Comparison of ENCODE assay signal across 1 cellular context in genomic region chr6:163416640-163417253, GRCh38.
TF ChIP-seq lines count a peak whose summit lies in the region.

No MANE protein-coding gene starts in this region.

TF ChIP-seq in HepG2, 621 proteins besides CTCF, POLR2A, EP300 and RAD21 (continued from another document and continues in another):
- TF ChIP-seq BCLAF1 (IDR thresholded peaks at IDR 0.05) (no peak), ZNF367 (CRISPR knock-in tag; IDR thresholded peaks at IDR 0.05; ENCODE audit: borderline replicate concordance) (no peak), ZNF800 (CRISPR knock-in tag; IDR thresholded peaks at IDR 0.05) (no peak), SMC3 (IDR thresholded peaks at IDR 0.05; ENCODE audit: low read length) (peak; percentile 70), RBFOX2 (IDR thresholded peaks at IDR 0.05; ENCODE audit: low read depth, low read length) (peak; percentile 45; the same call in 1 of the 2 replicates), USF2 (IDR thresholded peaks at IDR 0.05; ENCODE audit: low read depth, low read length) (no peak), USF2 (CRISPR knock-in tag; IDR thresholded peaks at IDR 0.05; ENCODE audit: borderline replicate concordance) (no peak), KAT8 (CRISPR knock-in tag; IDR thresholded peaks at IDR 0.05) (peak; percentile 62), ZNF557 (CRISPR knock-in tag; IDR thresholded peaks at IDR 0.05) (no peak), ZNF253 (CRISPR knock-in tag; IDR thresholded peaks at IDR 0.05; ENCODE audit: borderline replicate concordance) (no peak), ZNF180 (CRISPR knock-in tag; IDR thresholded peaks at IDR 0.05; ENCODE audit: borderline replicate concordance, low read depth) (no peak), ZIK1 (CRISPR knock-in tag; IDR thresholded peaks at IDR 0.05; ENCODE audit: borderline replicate concordance, low read depth) (no peak), ATF3 (CRISPR knock-in tag; IDR thresholded peaks at IDR 0.05) (no peak), MXD4 (CRISPR knock-in tag; IDR thresholded peaks at IDR 0.05) (peak; percentile 18; the same call in 1 of the 2 replicates), ZNF530 (CRISPR knock-in tag; IDR thresholded peaks at IDR 0.05; ENCODE audit: low read depth) (no peak), SNAPC2 (CRISPR knock-in tag; IDR thresholded peaks at IDR 0.05) (no peak), RERE (CRISPR knock-in tag; IDR thresholded peaks at IDR 0.05; ENCODE audit: low read depth) (no peak), SIX1 (CRISPR knock-in tag; IDR thresholded peaks at IDR 0.05; ENCODE audit: borderline replicate concordance) (no peak), ZMYM2 (CRISPR knock-in tag; IDR thresholded peaks at IDR 0.05) (no peak), ZBTB7A (CRISPR knock-in tag; IDR thresholded peaks at IDR 0.05) (no peak), HNF1A (IDR thresholded peaks at IDR 0.05; ENCODE audit: low read depth) (no peak), HNF1A (CRISPR knock-in tag; IDR thresholded peaks at IDR 0.05; ENCODE audit: borderline replicate concordance) (peak; percentile 26; the same call in 1 of the 2 replicates), ZFP91 (CRISPR knock-in tag; IDR thresholded peaks at IDR 0.05; ENCODE audit: borderline replicate concordance) (peak; percentile 95), ZNF772 (CRISPR knock-in tag; IDR thresholded peaks at IDR 0.05) (0 out of 2 replicates have a peak, but pooled peaks have one; percentile 22), ZNF589 (CRISPR knock-in tag; conservative IDR thresholded peaks at IDR 0.05) (no peak), ESRRA (CRISPR knock-in tag; IDR thresholded peaks at IDR 0.05; ENCODE audit: low read depth) (no peak), WIZ (CRISPR knock-in tag; IDR thresholded peaks at IDR 0.05) (no peak), TEAD3 (CRISPR knock-in tag; optimal IDR thresholded peaks at IDR 0.05; ENCODE audit: borderline replicate concordance) (peak; percentile 87), KMT2A (CRISPR knock-in tag; IDR thresholded peaks at IDR 0.05) (peak; percentile 52; the same call in 1 of the 2 replicates), ZNF550 (CRISPR knock-in tag; IDR thresholded peaks at IDR 0.05; ENCODE audit: borderline replicate concordance) (no peak), ZNF468 (CRISPR knock-in tag; IDR thresholded peaks at IDR 0.05) (no peak), HNF4G (IDR thresholded peaks at IDR 0.05; ENCODE audit: borderline replicate concordance, low read depth, low read length) (no peak), HNF4G (CRISPR knock-in tag; IDR thresholded peaks at IDR 0.05; ENCODE audit: borderline replicate concordance, low read depth) (no peak), TBL1XR1 (IDR thresholded peaks at IDR 0.05; ENCODE audit: borderline replicate concordance, low read length, partially characterized antibody) (no peak), E2F5 (CRISPR knock-in tag; conservative IDR thresholded peaks at IDR 0.05) (no peak), KMT2B (CRISPR knock-in tag; IDR thresholded peaks at IDR 0.05) (peak; percentile 48; the same call in 1 of the 2 replicates), PRPF4 (IDR thresholded peaks at IDR 0.05; ENCODE audit: low read depth, low read length, poor library complexity, severe bottlenecking) (no peak), ONECUT2 (CRISPR knock-in tag; IDR thresholded peaks at IDR 0.05) (no peak), RFXANK (CRISPR knock-in tag; IDR thresholded peaks at IDR 0.05) (no peak), ELK4 (CRISPR knock-in tag; IDR thresholded peaks at IDR 0.05; ENCODE audit: borderline replicate concordance) (no peak)
